In the genomic region with DNA sequence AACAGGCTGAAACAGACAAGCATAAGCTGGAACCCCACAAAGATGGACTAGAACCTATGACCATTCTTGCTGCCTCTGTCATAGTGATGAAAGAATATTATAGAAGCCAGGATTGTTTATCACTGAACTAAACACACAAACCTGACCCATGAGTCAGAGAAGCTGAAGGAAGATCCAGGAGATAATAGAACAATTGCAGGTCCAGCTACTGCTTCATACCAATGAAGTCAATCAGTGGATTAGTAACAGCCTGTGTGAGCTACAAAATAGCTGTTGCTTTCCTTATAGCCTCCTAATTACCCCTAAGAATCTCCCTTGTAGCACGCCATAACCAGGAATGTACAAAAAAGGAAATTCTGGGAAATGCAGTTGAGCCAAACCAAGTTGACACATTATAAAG, we compare ENCODE assay signal across 24 cellular contexts.
A peak's percentile ranks its signal among the peaks of the same experiment; 100 is the strongest.
DNase-seq lines count a peak whose midpoint lies in the region; ATAC-seq and TF ChIP-seq lines count a peak whose summit lies in the region.
"Had no signal": no experiment of that assay in that cellular context is flagged by ENCODE, and none has a peak within 500 bp of the region (broad histone marks: within the 10 kb centered on the region; RNA-seq: fewer than 3 reads in every experiment).

No MANE protein-coding gene starts in this region.

- CTCF ChIA-PET in PC-9 (lab: Charles Lee): interaction anchor here (0.6 kb wide), 1 partner anchor 42 kb away, joined by 4 read pairs; no protein-coding TSS in a partner anchor

- ATAC-seq in naive thymus-derived CD8-positive, alpha-beta T cell: no peak
- no peak for ATAC-seq in left ventricle myocardium superior
- ATAC-seq: GM12878, lower lobe of right lung, pancreas had no signal

- no peak overlapping the region for H3K27ac Mint-ChIP-seq in naive thymus-derived CD8-positive, alpha-beta T cell
- H3K27ac Mint-ChIP-seq: dendritic cell treated with granulocyte-macrophage colony-stimulating factor and Interleukin-4, amounts not matched to agents 40 ng/mL and 50 ng/mL, for 4 days had no signal

- no peak overlapping the region for H4K8ac ChIP-seq in neuronal stem cell (ENCODE audit: low read depth, low read length)

- H3K9me3 Mint-ChIP-seq in naive thymus-derived CD8-positive, alpha-beta T cell: peaks cover 0 to 14% (median 4%) of the 10 kb centered on the region in 9 donors
- H3K9me3 Mint-ChIP-seq: dendritic cell treated with granulocyte-macrophage colony-stimulating factor and Interleukin-4, amounts not matched to agents 40 ng/mL and 50 ng/mL, for 4 days had no signal

- H3K9me2 ChIP-seq in PC-9 (ENCODE audit: insufficient read depth): no peaks in the 10 kb centered on the region

- H3F3A ChIP-seq in PC-9 (ENCODE audit: insufficient read depth, low read depth): no peaks in the 10 kb centered on the region

- no peak for TF ChIP-seq POLR2A in thyroid gland (IDR thresholded peaks at IDR 0.05)

- H2BK12ac ChIP-seq in neuronal stem cell (ENCODE audit: low read length): no peak overlapping the region

- H4K91ac ChIP-seq in neuronal stem cell (ENCODE audit: low read depth, low read length, poor library complexity): no peak overlapping the region

- no peaks in the 10 kb centered on the region for H3K27me3 Mint-ChIP-seq in naive thymus-derived CD8-positive, alpha-beta T cell
- H3K27me3 Mint-ChIP-seq: dendritic cell treated with granulocyte-macrophage colony-stimulating factor and Interleukin-4, amounts not matched to agents 40 ng/mL and 50 ng/mL, for 4 days had no signal

- DNase-seq in ELR (ENCODE audit: low read depth) (peak; percentile 74), PC-9 (peak; percentile 19 to 81), epithelial cell of prostate (ENCODE audit: low read depth, low spot score) (peak; percentile 65), neuronal stem cell (ENCODE audit: low spot score) (no peak), left ventricle myocardium superior (no peak), thyroid gland (no peak), substantia nigra (lab: John Stamatoyannopoulos, UW) (no peak)
- DNase-seq in naive thymus-derived CD8-positive, alpha-beta T cell: no peak
- DNase-seq: activated CD4-positive, alpha-beta T cell treated with anti-CD3 and anti-CD28 coated beads, Interleukin-2, amount 50 U/mL, for 4 hours; activated naive CD4-positive, alpha-beta T cell treated with Interleukin-2 at 50 U/mL for 16 hours; activated T-cell treated with anti-CD3 and anti-CD28 coated beads, Interleukin-2, amount 50 U/mL, for 1 hour; erythroblast; GDM1; lower lobe of right lung; NCI-H146; NCI-H2227 treated with DMSO at 0.1 percent for 48 hours; pancreas; sigmoid colon; stimulated activated CD4-positive, alpha-beta T cell treated with anti-CD3 and anti-CD28 coated beads, Interleukin-2, amount 100 ng/mL, for 24 hours; uterus had no signal

- no peaks in the 10 kb centered on the region for H3K9me3 ChIP-seq in PC-9 (ENCODE audit: insufficient read depth, low read depth)
- H3K9me3 ChIP-seq in neuronal stem cell (replicated peaks in 1 of 2; ENCODE audit: control insufficient read depth in 2 of 2, insufficient read depth in 1 of 2, low read depth in 1 of 2, low read length in 2 of 2): no peaks in the 10 kb centered on the region
- no peaks in the 10 kb centered on the region for H3K9me3 ChIP-seq in thyroid gland
- H3K9me3 ChIP-seq: Caco-2, lower lobe of right lung, pancreas, sigmoid colon, uterus had no signal

- H2BK5ac ChIP-seq in neuronal stem cell (ENCODE audit: low read length): no peak overlapping the region

- H2AK5ac ChIP-seq in neuronal stem cell (ENCODE audit: low read depth, low read length): no peak overlapping the region

- no CpG with 5 or more reads among the region's 1 CpG for WGBS in neuronal stem cell (ENCODE audit: extremely low coverage in 2 of 2, insufficient read length in 2 of 2, insufficient replicate concordance in 1 of 2), 2 donors
- WGBS in thyroid gland, 2 donors: 90 to 94% methylated on average over 1 of the region's 1 CpG

- no peak overlapping the region for H2BK120ac ChIP-seq in neuronal stem cell (ENCODE audit: low read depth, low read length)

- H2AFZ ChIP-seq in PC-9: no peak overlapping the region
- peak overlapping the region; percentile 57 for H2AFZ ChIP-seq in neuronal stem cell (ENCODE audit: low read length)

- no peak overlapping the region for H2BK15ac ChIP-seq in neuronal stem cell (ENCODE audit: low read length)

- no peaks in the 10 kb centered on the region for H4K20me1 ChIP-seq in PC-9 (ENCODE audit: insufficient read depth)

- POLR2A ChIA-PET in PC-9 (lab: Charles Lee; ENCODE audit: unreplicated experiment): interaction anchor here (0.9 kb wide), 1 partner anchor 12 kb away, joined by 10 read pairs; no protein-coding TSS in a partner anchor
- POLR2A ChIA-PET in naive thymus-derived CD8-positive, alpha-beta T cell (lab: Charles Lee): no interaction called here

- no peak overlapping the region for H3K18ac ChIP-seq in neuronal stem cell (ENCODE audit: low read length)

- no peak overlapping the region for H3K4me3 ChIP-seq in PC-9
- no peak overlapping the region for H3K4me3 ChIP-seq in neuronal stem cell (ENCODE audit: low read length in 2 of 2)
- H3K4me3 ChIP-seq in thyroid gland (replicated peaks in 1 of 3): no peak overlapping the region
- H3K4me3 ChIP-seq: GM12878, lower lobe of right lung, pancreas, sigmoid colon, uterus had no signal

- no peak overlapping the region for H3K4me3 Mint-ChIP-seq in naive thymus-derived CD8-positive, alpha-beta T cell
- H3K4me3 Mint-ChIP-seq: dendritic cell treated with granulocyte-macrophage colony-stimulating factor and Interleukin-4, amounts not matched to agents 40 ng/mL and 50 ng/mL, for 4 days had no signal

- no peak for TF ChIP-seq CTCF in PC-9 (conservative IDR thresholded peaks at IDR 0.05)
- TF ChIP-seq CTCF in thyroid gland (IDR thresholded peaks at IDR 0.05): no peak

- H3K27ac ChIP-seq in PC-9 (peak overlapping the region; percentile 27; the same call in 1 of the 2 replicates), epithelial cell of prostate (peak overlapping the region; percentile 20), neuronal stem cell (replicated peaks; ENCODE audit: low read length) (peak overlapping the region; percentile 22), thyroid gland (no peak overlapping the region), substantia nigra (ENCODE audit: low read depth, low read length, poor library complexity, severe bottlenecking) (no peak overlapping the region)
- H3K27ac ChIP-seq: lower lobe of right lung, pancreas, sigmoid colon, uterus, VCaP had no signal

- H3K79me2 ChIP-seq in PC-9 (ENCODE audit: low read depth): no peaks in the 10 kb centered on the region

- intact Hi-C loops in PC-9 (cut with micrococcal nuclease; ENCODE audit: unreplicated experiment): loop anchor here (1.0 to 5.0 kb wide), 2 partner anchors 17 to 491 kb away; no protein-coding TSS in a partner anchor
- intact Hi-C loops in left ventricle myocardium superior (cut with micrococcal nuclease): no loop called here
- intact Hi-C loops in thyroid gland (cut with DNase I): no loop called here

- H3K4me1 Mint-ChIP-seq in naive thymus-derived CD8-positive, alpha-beta T cell: no peaks in the 10 kb centered on the region

- no peak overlapping the region for H3K14ac ChIP-seq in neuronal stem cell (ENCODE audit: low read length)

- H3K27me3 ChIP-seq in PC-9 (ENCODE audit: insufficient read depth, low read depth): no peaks in the 10 kb centered on the region
- no peaks in the 10 kb centered on the region for H3K27me3 ChIP-seq in neuronal stem cell (ENCODE audit: control insufficient read depth in 3 of 3, insufficient read depth in 3 of 3, low read depth in 1 of 3, low read length in 3 of 3)
- no peaks in the 10 kb centered on the region for H3K27me3 ChIP-seq in thyroid gland
- H3K27me3 ChIP-seq: sigmoid colon, uterus had no signal

- no peak overlapping the region for H3K23ac ChIP-seq in neuronal stem cell (ENCODE audit: low read depth, low read length, poor library complexity)

- no peaks in the 10 kb centered on the region for H3K36me3 Mint-ChIP-seq in naive thymus-derived CD8-positive, alpha-beta T cell

- BruUV-seq in PC-9 (replicated peaks; lab: Mats Ljungman, UMichigan): no TSS peak

- H3K4me1 ChIP-seq in PC-9 (replicated peaks; ENCODE audit: insufficient read depth) (peaks cover 20% of the 10 kb centered on the region), neuronal stem cell (ENCODE audit: control insufficient read depth in 2 of 2, insufficient read depth in 1 of 2, low read depth in 1 of 2, low read length in 2 of 2) (peaks cover 5 to 26% of the 10 kb centered on the region in 2 donors), thyroid gland (no peaks in the 10 kb centered on the region)
- H3K4me1 ChIP-seq: lower lobe of right lung, pancreas, sigmoid colon, uterus had no signal

- H3K4me2 ChIP-seq in PC-9 (peak overlapping the region; percentile 3; the same call in 1 of the 2 replicates), neuronal stem cell (ENCODE audit: insufficient read depth, low read length, poor library complexity, severe bottlenecking) (no peak overlapping the region)

- H3K36me3 ChIP-seq in PC-9 (ENCODE audit: low read depth) (no peaks in the 10 kb centered on the region), neuronal stem cell (replicated peaks in 1 of 2; ENCODE audit: control insufficient read depth in 2 of 2, insufficient read depth in 2 of 2, low read length in 2 of 2) (no peaks in the 10 kb centered on the region), thyroid gland (no peaks in the 10 kb centered on the region)
- H3K36me3 ChIP-seq: lower lobe of right lung, pancreas, sigmoid colon, uterus had no signal

- no peak overlapping the region for H3K9ac ChIP-seq in neuronal stem cell (ENCODE audit: low read depth, low read length, poor library complexity)

- H3K4ac ChIP-seq in neuronal stem cell (ENCODE audit: low read length): no peak overlapping the region

- no peaks in the 10 kb centered on the region for H3K79me1 ChIP-seq in neuronal stem cell (ENCODE audit: low read depth, low read length)

Comparison
In these comparisons a context has a peak if more than half of its experiments do, and no peak if none do; other contexts are left out.
1. DNase-seq: peak in ELR (single experiment), PC-9 (2 of 2) and epithelial cell of prostate (single experiment); none in neuronal stem cell (single experiment), naive thymus-derived CD8-positive, alpha-beta T cell (0 of 10), left ventricle myocardium superior (single experiment), thyroid gland (0 of 2) and substantia nigra (0 of 49).
2. H3K27ac ChIP-seq: peak in PC-9 (single experiment), epithelial cell of prostate (single experiment) and neuronal stem cell (single experiment); none in thyroid gland (0 of 3) and substantia nigra (single experiment).